In the genomic region with DNA sequence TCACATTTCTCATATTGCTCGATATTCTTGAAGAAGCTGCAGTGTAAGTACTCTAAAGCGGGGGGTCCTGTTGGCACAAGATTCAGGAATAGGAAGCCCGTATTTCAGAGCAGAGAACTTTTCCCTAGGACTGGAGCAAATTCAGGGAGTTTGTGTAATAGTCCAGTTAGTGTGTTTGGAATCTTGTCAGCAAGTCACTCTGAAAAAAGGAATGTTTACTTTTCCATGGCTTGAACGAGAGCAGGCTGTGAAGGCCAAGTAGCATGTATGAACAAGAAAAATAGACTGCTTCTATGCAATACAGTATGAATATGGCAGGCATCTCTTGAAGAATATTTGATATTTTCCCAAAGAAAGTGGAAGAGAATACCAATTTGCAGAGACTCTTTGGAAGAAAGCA, we compare ENCODE assay signal across 1 cellular context.
TF ChIP-seq lines count a peak whose summit lies in the region.

No MANE protein-coding gene starts in this region.

TF ChIP-seq in endothelial cell of umbilical vein, 7 proteins besides CTCF, POLR2A, EP300 and RAD21:
- no peak for TF ChIP-seq GATA2 (IDR thresholded peaks at IDR 0.05; ENCODE audit: insufficient read depth, insufficient read length, low read depth, low read length)
- TF ChIP-seq FOS (IDR thresholded peaks at IDR 0.05; ENCODE audit: borderline replicate concordance, insufficient read depth, low read length) = no peak
- TF ChIP-seq, protein P1, sequence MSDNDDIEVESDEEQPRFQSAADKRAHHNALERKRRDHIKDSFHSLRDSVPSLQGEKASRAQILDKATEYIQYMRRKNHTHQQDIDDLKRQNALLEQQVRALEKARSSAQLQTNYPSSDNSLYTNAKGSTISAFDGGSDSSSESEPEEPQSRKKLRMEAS (IDR thresholded peaks at IDR 0.05; ENCODE audit: insufficient read depth, insufficient read length) = no peak
- TF ChIP-seq POLR2AphosphoS5 (IDR thresholded peaks at IDR 0.05; ENCODE audit: insufficient read depth, low read depth, low read length) = no peak
- no peak for TF ChIP-seq JUN (IDR thresholded peaks at IDR 0.05; ENCODE audit: borderline replicate concordance, insufficient read depth, insufficient read length, low read depth)
- TF ChIP-seq MYC (IDR thresholded peaks at IDR 0.05; ENCODE audit: low read depth, low read length) = no peak
- no peak for TF ChIP-seq EZH2 (IDR thresholded peaks at IDR 0.05; ENCODE audit: borderline replicate concordance, low read depth, low read length, severe bottlenecking)
